In the genomic region with DNA sequence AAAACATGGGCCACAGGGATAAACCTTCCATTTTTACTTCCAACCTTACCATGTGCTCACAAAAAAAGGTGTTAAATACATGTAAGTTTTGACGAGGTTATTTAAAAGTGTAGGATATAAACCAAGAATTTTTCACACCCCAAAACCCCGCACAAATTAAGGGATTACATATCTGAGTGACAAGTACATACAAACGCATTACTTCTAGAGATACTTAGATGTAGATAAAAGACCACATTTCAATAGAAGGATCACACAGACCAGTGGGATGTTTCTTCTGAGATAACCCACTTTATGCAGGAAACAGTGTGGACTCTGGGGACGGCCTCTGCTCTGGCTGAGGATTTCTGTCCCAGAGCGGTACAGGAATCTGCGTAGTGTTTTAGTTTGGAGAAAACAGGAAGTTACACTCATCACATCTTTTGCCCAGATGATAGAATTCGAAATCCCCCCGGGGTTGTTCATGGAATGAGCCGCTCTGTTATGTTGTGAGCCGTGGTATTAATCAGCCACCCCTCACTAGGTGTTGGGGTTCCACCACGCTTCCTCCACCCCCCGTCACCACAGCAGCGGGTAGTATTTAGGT, we compare ENCODE assay signal across 9 cellular contexts. TPM values are rescaled to one million over a fixed set of nuclear protein-coding genes. Genes with fewer than 3 reads are reported as not detected.
DNase-seq lines count a peak whose midpoint lies in the region; ATAC-seq, FAIRE-seq and TF ChIP-seq lines count a peak whose summit lies in the region.
"Had no signal": no experiment of that assay in that cellular context is flagged by ENCODE, and none has a peak within 500 bp of the region (broad histone marks: within the 10 kb centered on the region; RNA-seq: fewer than 3 reads in every experiment).

No MANE protein-coding gene starts in this region.

- DNase-seq in SK-N-SH (peak; percentile 55), activated T-cell treated with anti-CD3 and anti-CD28 coated beads for 4 hours (peak; percentile 17), fibroblast of mammary gland (ENCODE audit: low read depth) (peak; percentile 81), ovary (peak; percentile 51 to 71 (median 54)), NCI-H2081 treated with DMSO at 0.1 percent for 48 hours (lab: John Stamatoyannopoulos, UW) (no peak), urothelium cell line (ENCODE audit: low spot score) (no peak), H4 (ENCODE audit: low spot score) (no peak)

- no peak for TF ChIP-seq RAD21 in SK-N-SH (IDR thresholded peaks at IDR 0.05; ENCODE audit: low read length)

- TF ChIP-seq CTCF in SK-N-SH (IDR thresholded peaks at IDR 0.05), result no peak
- no peak for TF ChIP-seq CTCF in fibroblast of mammary gland (conservative IDR thresholded peaks at IDR 0.05; ENCODE audit: control insufficient read depth, insufficient read depth, low read depth, low read length)
- no peak for TF ChIP-seq CTCF in ovary (IDR thresholded peaks at IDR 0.05)

- POLR2A ChIA-PET in SK-N-SH (lab: Yijun Ruan, JAX), result no interaction called here

- peaks cover 33% of the 10 kb centered on the region for H3K79me2 ChIP-seq in SK-N-SH (ENCODE audit: insufficient read depth)

- H3K4me1 ChIP-seq in SK-N-SH (ENCODE audit: control insufficient read depth in 1 of 2, insufficient read depth in 2 of 2, low read depth in 1 of 2, low read length in 1 of 2), result peaks cover 20 to 27% of the 10 kb centered on the region in 2 experiments
- H3K4me1 ChIP-seq in ovary (ENCODE audit: insufficient read depth), result peaks cover 8% of the 10 kb centered on the region

- no peaks in the 10 kb centered on the region for H3K9me2 ChIP-seq in SK-N-SH

- 71% methylated on average over 13 of the region's 13 CpGs for WGBS in SK-N-SH (ENCODE audit: low lambda C conversion rate)
- 8 to 20% (median 12%) methylated on average over 13 of the region's 13 CpGs for WGBS in ovary, 3 donors

- H3K36me3 ChIP-seq in SK-N-SH (replicated peaks in 1 of 2; ENCODE audit: control insufficient read depth in 1 of 2, insufficient read depth in 2 of 2, low read length in 1 of 2), result peaks cover 0 to 2% of the 10 kb centered on the region in 2 experiments
- no peaks in the 10 kb centered on the region for H3K36me3 ChIP-seq in ovary

- peak overlapping the region; percentile 96 for H3K4me2 ChIP-seq in SK-N-SH

- H3K4me3 ChIP-seq in SK-N-SH (ENCODE audit: low read depth in 2 of 2, low read length in 1 of 2) (peak overlapping the region; percentile 84 to 100), fibroblast of mammary gland (ENCODE audit: control insufficient read depth, low read depth, low read length) (peak overlapping the region; percentile 78), ovary (peak overlapping the region; percentile 73)

- H3K9me3 ChIP-seq in SK-N-SH (no peaks in the 10 kb centered on the region), ovary (no peaks in the 10 kb centered on the region)

- H3K27ac ChIP-seq in SK-N-SH (ENCODE audit: low read depth in 2 of 2, low read length in 1 of 2) (peak overlapping the region in 1 of 2 experiments; percentile 77; a peak in 1 of 4 replicates), ovary (peak overlapping the region in 1 of 2 donors; percentile 100)

- peak overlapping the region; percentile 85; the same call in 1 of the 2 replicates for H2AFZ ChIP-seq in SK-N-SH (ENCODE audit: low read depth)

- peaks cover 27% of the 10 kb centered on the region for H4K20me1 ChIP-seq in SK-N-SH (ENCODE audit: insufficient read depth)

- peak overlapping the region; percentile 86; the same call in 1 of the 2 replicates for H3K9ac ChIP-seq in SK-N-SH

- no peak for FAIRE-seq in urothelium cell line (lab: Jason Lieb, UNC)
- FAIRE-seq: endometrium had no signal

- CTCF ChIA-PET in SK-N-SH (lab: Yijun Ruan, JAX), result interaction anchor here (2.0 kb wide), 1 partner anchor 123 kb away, joined by 9 read pairs; no protein-coding TSS in a partner anchor

- TF ChIP-seq EP300 in SK-N-SH (IDR thresholded peaks at IDR 0.05; ENCODE audit: borderline replicate concordance in 1 of 2, low read depth in 1 of 2, low read length in 1 of 2), result no peak
- TF ChIP-seq EP300 in ovary (IDR thresholded peaks at IDR 0.05), result no peak

- H3F3A ChIP-seq in SK-N-SH (replicated peaks; ENCODE audit: insufficient read depth), result peaks cover 13% of the 10 kb centered on the region

- ATAC-seq in SK-N-SH treated with all-trans-retinoic acid at 6 μM for 48 hours, result no peak; the same call in 2 of the 3 replicates

- TF ChIP-seq POLR2A in ovary (IDR thresholded peaks at IDR 0.05), result peak; percentile 66

- intact Hi-C loops in ovary (cut with DNase I), result loop anchor here in 2 of 4 donors (10.0 kb wide), 2 partner anchors 187 to 267 kb away; a partner anchor contains a TSS

- H3K27me3 ChIP-seq in SK-N-SH (ENCODE audit: insufficient read depth), result no peaks in the 10 kb centered on the region
- no peaks in the 10 kb centered on the region for H3K27me3 ChIP-seq in ovary

TF ChIP-seq in SK-N-SH, 30 proteins besides CTCF, POLR2A, EP300 and RAD21 (continues in another document):
- TF ChIP-seq MEF2A (IDR thresholded peaks at IDR 0.05; ENCODE audit: borderline replicate concordance, low read depth), result no peak
- TF ChIP-seq, protein P1, sequence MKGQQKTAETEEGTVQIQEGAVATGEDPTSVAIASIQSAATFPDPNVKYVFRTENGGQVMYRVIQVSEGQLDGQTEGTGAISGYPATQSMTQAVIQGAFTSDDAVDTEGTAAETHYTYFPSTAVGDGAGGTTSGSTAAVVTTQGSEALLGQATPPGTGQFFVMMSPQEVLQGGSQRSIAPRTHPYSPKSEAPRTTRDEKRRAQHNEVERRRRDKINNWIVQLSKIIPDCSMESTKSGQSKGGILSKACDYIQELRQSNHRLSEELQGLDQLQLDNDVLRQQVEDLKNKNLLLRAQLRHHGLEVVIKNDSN (IDR thresholded peaks at IDR 0.05; ENCODE audit: borderline replicate concordance, low read depth), result no peak
- TF ChIP-seq, protein P2, sequence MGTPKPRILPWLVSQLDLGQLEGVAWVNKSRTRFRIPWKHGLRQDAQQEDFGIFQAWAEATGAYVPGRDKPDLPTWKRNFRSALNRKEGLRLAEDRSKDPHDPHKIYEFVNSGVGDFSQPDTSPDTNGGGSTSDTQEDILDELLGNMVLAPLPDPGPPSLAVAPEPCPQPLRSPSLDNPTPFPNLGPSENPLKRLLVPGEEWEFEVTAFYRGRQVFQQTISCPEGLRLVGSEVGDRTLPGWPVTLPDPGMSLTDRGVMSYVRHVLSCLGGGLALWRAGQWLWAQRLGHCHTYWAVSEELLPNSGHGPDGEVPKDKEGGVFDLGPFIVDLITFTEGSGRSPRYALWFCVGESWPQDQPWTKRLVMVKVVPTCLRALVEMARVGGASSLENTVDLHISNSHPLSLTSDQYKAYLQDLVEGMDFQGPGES (IDR thresholded peaks at IDR 0.05; ENCODE audit: low read depth, low read length), result no peak
- no peak for TF ChIP-seq CHD2 (IDR thresholded peaks at IDR 0.05; ENCODE audit: low read length, partially characterized antibody)
- no peak for TF ChIP-seq GABPA (IDR thresholded peaks at IDR 0.05; ENCODE audit: low read depth)
- no peak for TF ChIP-seq RFX5 (IDR thresholded peaks at IDR 0.05; ENCODE audit: low read length)
- TF ChIP-seq, protein P3, sequence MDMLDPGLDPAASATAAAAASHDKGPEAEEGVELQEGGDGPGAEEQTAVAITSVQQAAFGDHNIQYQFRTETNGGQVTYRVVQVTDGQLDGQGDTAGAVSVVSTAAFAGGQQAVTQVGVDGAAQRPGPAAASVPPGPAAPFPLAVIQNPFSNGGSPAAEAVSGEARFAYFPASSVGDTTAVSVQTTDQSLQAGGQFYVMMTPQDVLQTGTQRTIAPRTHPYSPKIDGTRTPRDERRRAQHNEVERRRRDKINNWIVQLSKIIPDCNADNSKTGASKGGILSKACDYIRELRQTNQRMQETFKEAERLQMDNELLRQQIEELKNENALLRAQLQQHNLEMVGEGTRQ (IDR thresholded peaks at IDR 0.05; ENCODE audit: borderline replicate concordance, low read depth, low read length), result no peak
- TF ChIP-seq RCOR1 (IDR thresholded peaks at IDR 0.05; ENCODE audit: low read length), result no peak

TF ChIP-seq in SK-N-SH treated with all-trans-retinoic acid at 6 μM for 48 hours, 23 proteins besides CTCF, POLR2A, EP300 and RAD21:
- TF ChIP-seq CSDC2 (CRISPR knock-in tag; IDR thresholded peaks at IDR 0.05) (no peak), SNAI2 (CRISPR knock-in tag; IDR thresholded peaks at IDR 0.05) (no peak), TCF4 (CRISPR knock-in tag; IDR thresholded peaks at IDR 0.05; ENCODE audit: borderline replicate concordance) (no peak), OSR1 (CRISPR knock-in tag; IDR thresholded peaks at IDR 0.05) (no peak), GLIS3 (CRISPR knock-in tag; IDR thresholded peaks at IDR 0.05) (no peak), RARB (CRISPR knock-in tag; IDR thresholded peaks at IDR 0.05) (no peak)
- TF ChIP-seq, protein P4, sequence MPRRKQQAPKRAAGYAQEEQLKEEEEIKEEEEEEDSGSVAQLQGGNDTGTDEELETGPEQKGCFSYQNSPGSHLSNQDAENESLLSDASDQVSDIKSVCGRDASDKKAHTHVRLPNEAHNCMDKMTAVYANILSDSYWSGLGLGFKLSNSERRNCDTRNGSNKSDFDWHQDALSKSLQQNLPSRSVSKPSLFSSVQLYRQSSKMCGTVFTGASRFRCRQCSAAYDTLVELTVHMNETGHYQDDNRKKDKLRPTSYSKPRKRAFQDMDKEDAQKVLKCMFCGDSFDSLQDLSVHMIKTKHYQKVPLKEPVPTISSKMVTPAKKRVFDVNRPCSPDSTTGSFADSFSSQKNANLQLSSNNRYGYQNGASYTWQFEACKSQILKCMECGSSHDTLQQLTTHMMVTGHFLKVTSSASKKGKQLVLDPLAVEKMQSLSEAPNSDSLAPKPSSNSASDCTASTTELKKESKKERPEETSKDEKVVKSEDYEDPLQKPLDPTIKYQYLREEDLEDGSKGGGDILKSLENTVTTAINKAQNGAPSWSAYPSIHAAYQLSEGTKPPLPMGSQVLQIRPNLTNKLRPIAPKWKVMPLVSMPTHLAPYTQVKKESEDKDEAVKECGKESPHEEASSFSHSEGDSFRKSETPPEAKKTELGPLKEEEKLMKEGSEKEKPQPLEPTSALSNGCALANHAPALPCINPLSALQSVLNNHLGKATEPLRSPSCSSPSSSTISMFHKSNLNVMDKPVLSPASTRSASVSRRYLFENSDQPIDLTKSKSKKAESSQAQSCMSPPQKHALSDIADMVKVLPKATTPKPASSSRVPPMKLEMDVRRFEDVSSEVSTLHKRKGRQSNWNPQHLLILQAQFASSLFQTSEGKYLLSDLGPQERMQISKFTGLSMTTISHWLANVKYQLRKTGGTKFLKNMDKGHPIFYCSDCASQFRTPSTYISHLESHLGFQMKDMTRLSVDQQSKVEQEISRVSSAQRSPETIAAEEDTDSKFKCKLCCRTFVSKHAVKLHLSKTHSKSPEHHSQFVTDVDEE (CRISPR knock-in tag; IDR thresholded peaks at IDR 0.05), result no peak

RNA-seq across cellular contexts. Expression of a gene that starts 1.4 kb away (rescaled TPM):
- polyA plus RNA-seq in SK-N-SH (2012; rRNA removed) (45.2 and 50.0 TPM in 2 replicates), ovary (10 to 100 TPM; 31.9 to 50.2 TPM)
- polyA plus RNA-seq in SK-N-SH (2012; cell fraction: cytosol; rRNA removed), result 56.0 and 56.7 TPM in 2 replicates
- 30.2 and 49.4 TPM in 2 replicates for polyA plus RNA-seq in SK-N-SH (2012; cell fraction: nucleus; rRNA removed)
- total RNA-seq in ovary, result 10 to 100 TPM; 35.7 to 51.3 (median 40.2) TPM
- 48.0 and 56.0 TPM in 2 replicates for total RNA-seq in H4 (2014; rRNA removed; shearing (Covaris generic))

Comparison
In these comparisons a context has a peak if more than half of its experiments do, and no peak if none do; other contexts are left out.
1. DNase-seq: peak in SK-N-SH (single experiment), activated T-cell treated with anti-CD3 and anti-CD28 coated beads for 4 hours (single experiment), fibroblast of mammary gland (single experiment) and ovary (5 of 5); none in NCI-H2081 treated with DMSO at 0.1 percent for 48 hours (single experiment), urothelium cell line (single experiment) and H4 (single experiment).
2. Peak in every context shown above with its lines, with median percentiles within 50 percentile points of each other: H3K4me3 ChIP-seq.